1 cellular context compared by ENCODE assay signal in genomic region chr1:29934255-29934654, GRCh38.
TF ChIP-seq lines count a peak whose summit lies in the region.

No MANE protein-coding gene starts in this region.

TF ChIP-seq in GM23338, 12 proteins besides CTCF, POLR2A, EP300 and RAD21 (continued from another document):
- no peak for TF ChIP-seq REST (IDR thresholded peaks at IDR 0.05; ENCODE audit: unreplicated experiment)
- TF ChIP-seq ETS1 (IDR thresholded peaks at IDR 0.05) = no peak
- TF ChIP-seq POLR2AphosphoS5 (IDR thresholded peaks at IDR 0.05; ENCODE audit: low read depth) = no peak
- no peak for TF ChIP-seq EZH2 (IDR thresholded peaks at IDR 0.05; ENCODE audit: low read depth, unreplicated experiment)
- TF ChIP-seq STAT1 (IDR thresholded peaks at IDR 0.05; ENCODE audit: unreplicated experiment) = no peak
- TF ChIP-seq NANOG (IDR thresholded peaks at IDR 0.05; ENCODE audit: borderline replicate concordance) = no peak
- no peak for TF ChIP-seq EZH2phosphoT487 (IDR thresholded peaks at IDR 0.05; ENCODE audit: unreplicated experiment)
- no peak for TF ChIP-seq JUNB (IDR thresholded peaks at IDR 0.05; ENCODE audit: unreplicated experiment)
- no peak for TF ChIP-seq ZNF331 (CRISPR knock-in tag; IDR thresholded peaks at IDR 0.05; ENCODE audit: low read depth)
TF ChIP-seq in GM23338: peak in this region for 0.
